1 cellular context compared by ENCODE assay signal in genomic region chr13:107458269-107458668, GRCh38.
TF ChIP-seq lines count a peak whose summit lies in the region.

No MANE protein-coding gene starts in this region.

TF ChIP-seq in IMR-90, 13 proteins besides CTCF, POLR2A, EP300 and RAD21 (continued from another document):
- no peak for TF ChIP-seq MAFK (IDR thresholded peaks at IDR 0.05; ENCODE audit: low read depth, low read length)
- no peak for TF ChIP-seq CHD1 (IDR thresholded peaks at IDR 0.05; ENCODE audit: low read depth, low read length)
